ENCODE assay signal across 9 cellular contexts in genomic region chr20:64119681-64120341, GRCh38. TPM values are rescaled to one million over a fixed set of nuclear protein-coding genes. Genes with fewer than 3 reads are reported as not detected.
DNase-seq lines count a peak whose midpoint lies in the region; ATAC-seq, FAIRE-seq and TF ChIP-seq lines count a peak whose summit lies in the region.
"Had no signal": no experiment of that assay in that cellular context is flagged by ENCODE, and none has a peak within 500 bp of the region (broad histone marks: within the 10 kb centered on the region; RNA-seq: fewer than 3 reads in every experiment).

No MANE protein-coding gene starts in this region.

- H3K36me3 ChIP-seq in RWPE2 (ENCODE audit: low read depth), result no peaks in the 10 kb centered on the region

- H3K4me3 ChIP-seq in RWPE2 (ENCODE audit: severe bottlenecking), result no peak overlapping the region

- TF ChIP-seq POLR2A in GM12892 (IDR thresholded peaks at IDR 0.05; ENCODE audit: low read depth, low read length), result no peak

- H3K4me1 ChIP-seq in RWPE2 (ENCODE audit: insufficient read depth, poor library complexity, severe bottlenecking), result no peaks in the 10 kb centered on the region

- no peak overlapping the region for H3K27ac ChIP-seq in RWPE2 (ENCODE audit: poor library complexity, severe bottlenecking)

- ATAC-seq in RWPE2 (ENCODE audit: low read depth) (peak; percentile 12; the same call in 2 of the 3 replicates), esophagus mucosa (peak; percentile 40)

- no peak for TF ChIP-seq CTCF in RWPE2 (IDR thresholded peaks at IDR 0.05; ENCODE audit: poor library complexity, severe bottlenecking)

- no peak for FAIRE-seq in GM12892 (lab: Jason Lieb, UNC)

- no peaks in the 10 kb centered on the region for H3K9me3 ChIP-seq in RWPE2 (ENCODE audit: severe bottlenecking)

- intact Hi-C loops in posterior vena cava (cut with DNase I), result loop anchor here (5.0 to 10.0 kb wide), 2 partner anchors 83 to 85 kb away; partner anchors contain the start of gene C20orf204 (in 2 of the 2)

- peaks cover 31% of the 10 kb centered on the region for H3K27me3 ChIP-seq in RWPE2 (ENCODE audit: insufficient read depth, poor library complexity, severe bottlenecking)

- DNase-seq in GM12892 (ENCODE audit: insufficient read length), result peak; percentile 18
- peak; percentile 76 for DNase-seq in RWPE2 (ENCODE audit: low spot score)
- DNase-seq in posterior vena cava (ENCODE audit: low spot score), result peak; percentile 66
- no peak for DNase-seq in amygdala (lab: John Stamatoyannopoulos, UW)
- no peak for DNase-seq in T1000 (lab: John Stamatoyannopoulos, UW)
- no peak for DNase-seq in SK-N-DZ (ENCODE audit: low spot score)
- DNase-seq in T-helper 9 cell, result no peak

RNA-seq across cellular contexts. Expression of gene NPBWR2, which starts 12.4 kb away (rescaled TPM):
- polyA plus RNA-seq in GM12892 (2012; ENCODE audit: missing spikeins), result not detected
- not detected for total RNA-seq in esophagus mucosa
- total RNA-seq in posterior vena cava, result not detected
- not detected in 2 replicates for polyA plus RNA-seq in SK-N-DZ (2014; cell fraction: cytosol; rRNA removed)
- polyA plus RNA-seq in SK-N-DZ (2014; cell fraction: nucleus; rRNA removed), result not detected in 2 replicates
- total RNA-seq: SK-MEL-5 had no signal

RNA-seq across cellular contexts. Expression of gene LKAAEAR1, which starts 35.6 kb away (rescaled TPM):
- not detected for polyA plus RNA-seq in GM12892 (2012; ENCODE audit: missing spikeins)
- total RNA-seq in esophagus mucosa (0.36 TPM), posterior vena cava (not detected)
- not detected in 2 replicates for polyA plus RNA-seq in SK-N-DZ (2014; cell fraction: cytosol; rRNA removed)
- not detected in 2 replicates for polyA plus RNA-seq in SK-N-DZ (2014; cell fraction: nucleus; rRNA removed)

RNA-seq across cellular contexts. Expression of gene OPRL1, which starts 39.9 kb away (rescaled TPM):
- 0.23 TPM for polyA plus RNA-seq in GM12892 (2012; ENCODE audit: missing spikeins)
- total RNA-seq in esophagus mucosa (0.12 TPM), posterior vena cava (1 to 10 TPM in 1 of 2 donors, under 1 TPM in 1; 0.76 to 1.4 TPM)
- 14.7 and 15.5 TPM in 2 replicates for polyA plus RNA-seq in SK-N-DZ (2014; cell fraction: cytosol; rRNA removed)
- 7.1 and 11.7 TPM in 2 replicates for polyA plus RNA-seq in SK-N-DZ (2014; cell fraction: nucleus; rRNA removed)

RNA-seq across cellular contexts. Expression of gene RGS19, which starts 40.5 kb away (rescaled TPM):
- polyA plus RNA-seq in GM12892 (2012; ENCODE audit: missing spikeins), result 14.0 TPM
- total RNA-seq in esophagus mucosa (6.1 TPM), posterior vena cava (10 to 100 TPM; 18.0 to 19.1 TPM)
- 30.3 and 30.4 TPM in 2 replicates for polyA plus RNA-seq in SK-N-DZ (2014; cell fraction: cytosol; rRNA removed)
- polyA plus RNA-seq in SK-N-DZ (2014; cell fraction: nucleus; rRNA removed), result 28.4 and 31.8 TPM in 2 replicates

RNA-seq across cellular contexts. Expression of gene MYT1, which starts 44.4 kb away (rescaled TPM):
- polyA plus RNA-seq in GM12892 (2012; ENCODE audit: missing spikeins), result not detected
- total RNA-seq in esophagus mucosa (not detected), posterior vena cava (not detected)
- 17.7 and 19.3 TPM in 2 replicates for polyA plus RNA-seq in SK-N-DZ (2014; cell fraction: cytosol; rRNA removed)
- 35.0 and 57.9 TPM in 2 replicates for polyA plus RNA-seq in SK-N-DZ (2014; cell fraction: nucleus; rRNA removed)

Comparison
In these comparisons a context has a peak if more than half of its experiments do, and no peak if none do; other contexts are left out.
1. DNase-seq: peak in GM12892 (single experiment), RWPE2 (single experiment) and posterior vena cava (single experiment); none in amygdala (0 of 56), T1000 (single experiment), SK-N-DZ (single experiment) and T-helper 9 cell (single experiment).